8 cellular contexts compared by ENCODE assay signal in genomic region chr12:114683709-114684097, GRCh38. TPM values are rescaled to one million over a fixed set of nuclear protein-coding genes. Genes with fewer than 3 reads are reported as not detected.
DNase-seq lines count a peak whose midpoint lies in the region; ATAC-seq and TF ChIP-seq lines count a peak whose summit lies in the region.

No MANE protein-coding gene starts in this region.

- H3K79me2 ChIP-seq in mammary epithelial cell (ENCODE audit: insufficient read depth, low read length), result peaks cover 52% of the 10 kb centered on the region

- H2AFZ ChIP-seq in mammary epithelial cell (ENCODE audit: low read depth, low read length), result peak overlapping the region; percentile 41

- H3K9me3 ChIP-seq in mammary epithelial cell (replicated peaks; ENCODE audit: insufficient read depth, low read length) (no peaks in the 10 kb centered on the region), left lung (no peaks in the 10 kb centered on the region), testis (no peaks in the 10 kb centered on the region)

- TF ChIP-seq CTCF in mammary epithelial cell (conservative IDR thresholded peaks at IDR 0.05 in 1 of 2, IDR thresholded peaks at IDR 0.05 in 1 of 2; ENCODE audit: extremely low read depth in 1 of 2, insufficient read depth in 1 of 2, low read depth in 1 of 2, low read length in 2 of 2) (no peak), left lung (IDR thresholded peaks at IDR 0.05) (no peak), testis (IDR thresholded peaks at IDR 0.05) (no peak)

- in situ Hi-C loops in mammary epithelial cell (cut with MboI; ENCODE audit: low sequenced_read_pairs in 2 of 2), result loop anchor here (5.0 to 25.0 kb wide), 4 partner anchors 454 to 1074 kb away; no protein-coding TSS in a partner anchor

- no peaks in the 10 kb centered on the region for H3K27me3 ChIP-seq in mammary epithelial cell (ENCODE audit: insufficient read depth, low read length)
- H3K27me3 ChIP-seq in left lung, result peaks cover 41 to 99% of the 10 kb centered on the region in 2 donors
- H3K27me3 ChIP-seq in testis, result no peaks in the 10 kb centered on the region

- no peaks in the 10 kb centered on the region for H4K20me1 ChIP-seq in mammary epithelial cell (ENCODE audit: insufficient read depth, low read length)

- H3K4me1 ChIP-seq in mammary epithelial cell (ENCODE audit: insufficient read depth, low read length) (peaks cover 10% of the 10 kb centered on the region), left lung (peaks cover 0 to 19% of the 10 kb centered on the region in 2 donors), testis (peaks cover 2% of the 10 kb centered on the region)

- peak overlapping the region; percentile 80 for H3K4me2 ChIP-seq in mammary epithelial cell (ENCODE audit: insufficient read depth, low read depth, low read length)

- intact Hi-C loops in mammary epithelial cell (cut with micrococcal nuclease) (loop anchor here (1.0 to 5.0 kb wide), 10 partner anchors 15 to 1070 kb away; no protein-coding TSS in a partner anchor), left lung (cut with DNase I) (no loop called here), testis (cut with DNase I; ENCODE audit: low total_unique reads) (no loop called here)

- TSS peak; percentile 68 for BruUV-seq in mammary epithelial cell (replicated peaks; lab: Mats Ljungman, UMichigan)

- dilution Hi-C loops in mammary epithelial cell (cut with HindIII; ENCODE audit: low sequenced_read_pairs), result no loop called here

- H3K27ac ChIP-seq in mammary epithelial cell (ENCODE audit: insufficient read depth, low read depth, low read length) (peak overlapping the region; percentile 94), left lung (peak overlapping the region; percentile 84 to 91), testis (peak overlapping the region; percentile 92 to 93)

- WGBS in mammary epithelial cell (ENCODE audit: low coverage, missing lambda C conversion rate), result 0% methylated on average over 6 of the region's 19 CpGs
- WGBS in testis, 2 donors, result 0 to 1% methylated on average over 19 of the region's 19 CpGs

- no peak for TF ChIP-seq POLR2A in testis (IDR thresholded peaks at IDR 0.05)

- H3K4me3 ChIP-seq in mammary epithelial cell (replicated peaks in 1 of 3; ENCODE audit: insufficient read depth in 1 of 3, low read depth in 2 of 3, low read length in 3 of 3) (peak overlapping the region; percentile 66 to 100 (median 81)), left lung (peak overlapping the region; percentile 40 to 49), testis (peak overlapping the region; percentile 73 to 82)

- H3K36me3 ChIP-seq in mammary epithelial cell (ENCODE audit: insufficient read depth, low read length), result no peaks in the 10 kb centered on the region
- no peaks in the 10 kb centered on the region for H3K36me3 ChIP-seq in left lung
- no peaks in the 10 kb centered on the region for H3K36me3 ChIP-seq in testis (ENCODE audit: low read depth, missing control alignments)

- H3K9ac ChIP-seq in mammary epithelial cell (ENCODE audit: insufficient read depth, low read length), result peak overlapping the region; percentile 98

- DNase-seq in NOMO-1 treated with DMSO at 0.1 percent for 48 hours (lab: John Stamatoyannopoulos, UW; ENCODE audit: unreplicated experiment) (peak; percentile 32), NOMO-1 treated with dmso at 0.1 percent for 144 hours (lab: John Stamatoyannopoulos, UW; ENCODE audit: unreplicated experiment) (no peak), mammary epithelial cell (no peak), left lung (no peak), testis (no peak), DMS79 treated with DMSO at 0.1 percent for 48 hours (lab: John Stamatoyannopoulos, UW) (no peak)

- CTCF ChIA-PET in mammary epithelial cell (lab: Charles Lee; ENCODE audit: low non-redundant PET), result interaction anchor here (0.6 to 0.8 kb wide), 10 partner anchors 9 to 1070 kb away, joined by 3 to 11 read pairs (median 5); no protein-coding TSS in a partner anchor

- ATAC-seq in left lung (no peak), HG03039 (IDR thresholded peaks at IDR 0.05; ENCODE audit: unreplicated experiment) (no peak), HG03571 (IDR thresholded peaks at IDR 0.05; ENCODE audit: unreplicated experiment) (no peak)

RNA-seq across cellular contexts. Expression of gene TBX3, which starts 0.3 kb away (rescaled TPM):
- 10 to 100 TPM; 30.7 to 33.8 TPM for total RNA-seq in mammary epithelial cell
- polyA plus RNA-seq in mammary epithelial cell, result 13.3 TPM
- 24.5 TPM for polyA minus RNA-seq in mammary epithelial cell
- total RNA-seq in left lung, result 10 to 100 TPM; 28.3 to 48.1 TPM
- 1 to 10 TPM; 8.4 to 8.7 TPM for total RNA-seq in testis
- 4.0 TPM for polyA plus RNA-seq in testis (ENCODE audit: insufficient read depth, low read depth, low replicate concordance)
